In the genomic region with DNA sequence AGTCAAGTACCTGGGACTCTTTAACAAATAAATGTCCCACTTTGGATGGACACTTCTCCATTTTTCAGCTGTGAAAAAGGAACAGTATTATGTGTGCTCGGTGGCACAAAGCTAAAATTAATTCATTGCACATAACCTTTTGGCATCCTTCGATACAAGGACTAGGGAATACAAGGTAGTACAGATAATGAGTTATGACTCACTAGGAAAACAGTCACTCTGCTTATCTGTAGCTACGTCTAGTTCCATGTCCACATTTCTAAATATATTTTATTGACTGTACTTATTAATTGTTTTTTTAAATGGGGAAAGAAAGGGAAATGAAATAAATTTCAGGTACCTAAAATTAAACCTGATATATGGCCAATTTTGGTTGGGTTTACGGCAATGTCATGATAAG, we compare ENCODE assay signal across 26 cellular contexts. TPM values are rescaled to one million over a fixed set of nuclear protein-coding genes. Genes with fewer than 3 reads are reported as not detected.
A peak's percentile ranks its signal among the peaks of the same experiment; 100 is the strongest.
DNase-seq lines count a peak whose midpoint lies in the region; ATAC-seq, FAIRE-seq and TF ChIP-seq lines count a peak whose summit lies in the region.
"Had no signal": no experiment of that assay in that cellular context is flagged by ENCODE, and none has a peak within 500 bp of the region (broad histone marks: within the 10 kb centered on the region; RNA-seq: fewer than 3 reads in every experiment).

No MANE protein-coding gene starts in this region.

- peaks cover 0 to 17% of the 10 kb centered on the region in 2 experiments; a peak in 2 of 5 replicates for H3K4me1 ChIP-seq in K562 (replicated peaks in 1 of 2; ENCODE audit: control insufficient read depth in 2 of 2, insufficient read depth in 2 of 2, low read length in 2 of 2)
- H3K4me1 ChIP-seq: spleen, vagina had no signal

- H3K9me3 ChIP-seq in K562 (replicated peaks; ENCODE audit: control insufficient read depth, insufficient read depth, low read depth, low read length), result no peaks in the 10 kb centered on the region
- H3K9me3 ChIP-seq: BE2C, SJSA1, spleen, thoracic aorta, vagina had no signal

- FAIRE-seq in K562 (lab: Jason Lieb, UNC), result no peak
- FAIRE-seq: GM12878 had no signal

- ATAC-seq in K562, result peak; percentile 54; the same call in 2 of the 3 replicates
- peak; percentile 91 for ATAC-seq in left ventricle myocardium superior
- no peak for ATAC-seq in GM21528 (IDR thresholded peaks at IDR 0.05; ENCODE audit: low FRiP score, unreplicated experiment)
- ATAC-seq in GM21390 (IDR thresholded peaks at IDR 0.05; ENCODE audit: unreplicated experiment), result no peak
- ATAC-seq: GM12878, left lobe of liver, natural killer cell, Panc1, T-helper 17 cell had no signal

- intact Hi-C loops in K562 (cut with micrococcal nuclease) (loop anchor here (10.0 kb wide), 1 partner anchor 175 kb away; no protein-coding TSS in a partner anchor), left ventricle myocardium superior (cut with micrococcal nuclease) (no loop called here)

- no TSS peak for BruUV-seq in K562 (replicated peaks; lab: Mats Ljungman, UMichigan)

- no peak overlapping the region for H3K27ac ChIP-seq in K562 (ENCODE audit: extremely low read depth, low read depth, low read length)
- H3K27ac ChIP-seq: SJSA1, spleen, thoracic aorta, vagina had no signal

- no peaks in the 10 kb centered on the region for H4K20me1 ChIP-seq in K562 (replicated peaks; ENCODE audit: control insufficient read depth, insufficient read depth, low read length)

- no peaks in the 10 kb centered on the region for H3K36me3 ChIP-seq in K562 (ENCODE audit: control insufficient read depth, insufficient read depth, low read length)
- H3K36me3 ChIP-seq: BE2C, SJSA1, spleen, thoracic aorta, vagina had no signal

- H3K4me2 ChIP-seq in K562 (ENCODE audit: insufficient read depth, low read length), result peak overlapping the region; percentile 37; the same call in 1 of the 2 replicates

- no peak overlapping the region for H3K9ac ChIP-seq in K562 (ENCODE audit: insufficient read depth in 1 of 2, low read depth in 2 of 2, low read length in 2 of 2)

- 2% methylated on average over 4 of the region's 4 CpGs for WGBS in K562 (ENCODE audit: insufficient coverage, low coverage, missing lambda C conversion rate)

- TF ChIP-seq POLR2A in K562 (conservative IDR thresholded peaks at IDR 0.05), result no peak

- peaks cover 0 to 10% of the 10 kb centered on the region in 2 experiments for H3K27me3 ChIP-seq in K562 (ENCODE audit: control insufficient read depth in 2 of 2, insufficient read depth in 2 of 2, low read length in 2 of 2)
- H3K27me3 ChIP-seq: BE2C, vagina had no signal

- CTCF ChIA-PET in K562 (lab: Yijun Ruan, JAX; ENCODE audit: low intra/inter-chr PET ratio), result no interaction called here

- peak; percentile 58; the same call in 1 of the 2 replicates for TF ChIP-seq EP300 in K562 (IDR thresholded peaks at IDR 0.05; ENCODE audit: low read length)

- no peaks in the 10 kb centered on the region for H3K79me2 ChIP-seq in K562 (ENCODE audit: control insufficient read depth, insufficient read depth, low read length)

- TF ChIP-seq CTCF in LNCaP clone FGC (IDR thresholded peaks at IDR 0.05; ENCODE audit: control insufficient read depth, extremely low read depth, insufficient read depth) (no peak), K562 (IDR thresholded peaks at IDR 0.05 in 2 of 3, conservative IDR thresholded peaks at IDR 0.05 in 1 of 3; ENCODE audit: insufficient read depth in 2 of 3, low read depth in 1 of 3, low read length in 3 of 3) (no peak)

- in situ Hi-C loops in K562 (cut with MboI), result no loop called here

- no peak overlapping the region for H2AFZ ChIP-seq in K562 (ENCODE audit: low read depth, low read length)

- no peaks in the 10 kb centered on the region for H3K9me1 ChIP-seq in K562 (ENCODE audit: control insufficient read depth, insufficient read depth, low read length)

- DNase-seq in A172 (ENCODE audit: low spot score), result peak; percentile 63
- DNase-seq in LNCaP clone FGC (ENCODE audit: low read depth), result peak; percentile 67
- peak in 2 of 4 experiments; percentile 38 to 58 for DNase-seq in K562 (ENCODE audit: extremely low read depth in 1 of 4, low spot score in 3 of 4)
- no peak for DNase-seq in left ventricle myocardium superior
- DNase-seq in NCI-H2171 treated with DMSO at 0.1 percent for 48 hours (lab: John Stamatoyannopoulos, UW), result no peak
- no peak for DNase-seq in activated CD4-positive, CD25-positive, alpha-beta regulatory T cell (lab: John Stamatoyannopoulos, UW)
- DNase-seq: activated CD4-positive, alpha-beta T cell treated with anti-CD3 and anti-CD28 coated beads for 48 hours; aorta; BE2C; COR-L47; midbrain; natural killer cell; NCI-H510A; retina; spleen; stimulated activated CD4-positive, alpha-beta T cell treated with anti-CD3 and anti-CD28 coated beads, Interleukin-4, amount 100 ng/mL, for 24 hours; stimulated activated naive CD4-positive, alpha-beta T cell; T-helper 17 cell had no signal

- TF ChIP-seq RAD21 in K562 (CRISPR knock-in tag; conservative IDR thresholded peaks at IDR 0.05 in 1 of 2, IDR thresholded peaks at IDR 0.05 in 1 of 2), result no peak

- POLR2A ChIA-PET in K562 (lab: Yijun Ruan, JAX), result no interaction called here

- H3K4me3 ChIP-seq in LNCaP clone FGC (ENCODE audit: low read depth, low read length), result no peak overlapping the region
- H3K4me3 ChIP-seq in K562, result no peak overlapping the region
- H3K4me3 ChIP-seq: GM12878, SJSA1, spleen, thoracic aorta, vagina had no signal

TF ChIP-seq in K562, 482 proteins besides CTCF, POLR2A, EP300 and RAD21 (continues in another document):
- TF ChIP-seq NCOR1 (IDR thresholded peaks at IDR 0.05) (peak; percentile 47), TBL1XR1 (IDR thresholded peaks at IDR 0.05; ENCODE audit: low read length in 2 of 2) (no peak), TAL1 (IDR thresholded peaks at IDR 0.05) (peak; percentile 66), SMARCE1 (IDR thresholded peaks at IDR 0.05) (peak; percentile 92), CBX8 (IDR thresholded peaks at IDR 0.05; ENCODE audit: borderline replicate concordance, extremely low read depth, low read depth, low read length, poor library complexity, severe bottlenecking) (no peak), MCM3 (IDR thresholded peaks at IDR 0.05) (no peak), FOSL1 (tag; conservative IDR thresholded peaks at IDR 0.05) (peak; percentile 89), MIER1 (IDR thresholded peaks at IDR 0.05; ENCODE audit: low read depth) (no peak), TEAD4 (IDR thresholded peaks at IDR 0.05; ENCODE audit: low read length) (peak; percentile 78), TEAD4 (CRISPR knock-in tag; IDR thresholded peaks at IDR 0.05; ENCODE audit: borderline replicate concordance) (no peak), HDAC3 (IDR thresholded peaks at IDR 0.05; ENCODE audit: borderline replicate concordance, partially characterized antibody) (peak; percentile 23), ZEB2 (IDR thresholded peaks at IDR 0.05) (peak; percentile 77; the same call in 1 of the 2 replicates), KLF16 (IDR thresholded peaks at IDR 0.05) (peak; percentile 4; the same call in 1 of the 2 replicates), ATF7 (IDR thresholded peaks at IDR 0.05) (no peak)
- TF ChIP-seq, protein P1, sequence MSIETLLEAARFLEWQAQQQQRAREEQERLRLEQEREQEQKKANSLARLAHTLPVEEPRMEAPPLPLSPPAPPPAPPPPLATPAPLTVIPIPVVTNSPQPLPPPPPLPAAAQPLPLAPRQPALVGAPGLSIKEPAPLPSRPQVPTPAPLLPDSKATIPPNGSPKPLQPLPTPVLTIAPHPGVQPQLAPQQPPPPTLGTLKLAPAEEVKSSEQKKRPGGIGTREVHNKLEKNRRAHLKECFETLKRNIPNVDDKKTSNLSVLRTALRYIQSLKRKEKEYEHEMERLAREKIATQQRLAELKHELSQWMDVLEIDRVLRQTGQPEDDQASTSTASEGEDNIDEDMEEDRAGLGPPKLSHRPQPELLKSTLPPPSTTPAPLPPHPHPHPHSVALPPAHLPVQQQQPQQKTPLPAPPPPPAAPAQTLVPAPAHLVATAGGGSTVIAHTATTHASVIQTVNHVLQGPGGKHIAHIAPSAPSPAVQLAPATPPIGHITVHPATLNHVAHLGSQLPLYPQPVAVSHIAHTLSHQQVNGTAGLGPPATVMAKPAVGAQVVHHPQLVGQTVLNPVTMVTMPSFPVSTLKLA (conservative IDR thresholded peaks at IDR 0.05), result no peak
- TF ChIP-seq, protein P2, sequence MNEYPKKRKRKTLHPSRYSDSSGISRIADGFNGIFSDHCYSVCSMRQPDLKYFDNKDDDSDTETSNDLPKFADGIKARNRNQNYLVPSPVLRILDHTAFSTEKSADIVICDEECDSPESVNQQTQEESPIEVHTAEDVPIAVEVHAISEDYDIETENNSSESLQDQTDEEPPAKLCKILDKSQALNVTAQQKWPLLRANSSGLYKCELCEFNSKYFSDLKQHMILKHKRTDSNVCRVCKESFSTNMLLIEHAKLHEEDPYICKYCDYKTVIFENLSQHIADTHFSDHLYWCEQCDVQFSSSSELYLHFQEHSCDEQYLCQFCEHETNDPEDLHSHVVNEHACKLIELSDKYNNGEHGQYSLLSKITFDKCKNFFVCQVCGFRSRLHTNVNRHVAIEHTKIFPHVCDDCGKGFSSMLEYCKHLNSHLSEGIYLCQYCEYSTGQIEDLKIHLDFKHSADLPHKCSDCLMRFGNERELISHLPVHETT (CRISPR knock-in tag; conservative IDR thresholded peaks at IDR 0.05 in 1 of 2, IDR thresholded peaks at IDR 0.05 in 1 of 2), result no peak

RNA-seq across cellular contexts. Expression of a gene that starts 35.2 kb away (rescaled TPM):
- 11.3 and 20.7 TPM in 2 replicates for total RNA-seq in A172 (2014; rRNA removed; shearing (Covaris generic))
- total RNA-seq in K562 (2011; cell fraction: chromatin; rRNA removed; ENCODE audit: low replicate concordance), result 9.0 and 16.7 TPM in 2 replicates
- total RNA-seq in K562 (2011; cell fraction: nucleolus; rRNA removed), result 3.0 and 3.9 TPM in 2 replicates
- total RNA-seq in K562 (2011; cell fraction: nucleoplasm; rRNA removed), result 6.3 and 11.9 TPM in 2 replicates
- 2.2 and 2.9 TPM in 2 replicates for total RNA-seq in K562 (2014; rRNA removed)
- 5.6 and 5.9 TPM in 2 replicates for total RNA-seq in K562 (2014; rRNA removed; fragmentation: Illumina TruSeq; extraction: Trizol)
- total RNA-seq in K562 (2015; rRNA removed; fragmentation: Illumina TruSeq; extraction: Trizol), result 6.4 and 7.2 TPM in 2 replicates
- 6.0 and 6.7 TPM in 2 replicates for total RNA-seq in K562 (2021)
- polyA plus RNA-seq in K562 (2011; rRNA removed), result 6.1 and 8.1 TPM in 2 replicates
- 2.1 and 3.3 TPM in 2 replicates for polyA plus RNA-seq in K562 (2011; cell fraction: cytosol; rRNA removed)
- 7.4 and 10.2 TPM in 2 replicates for polyA plus RNA-seq in K562 (2011; cell fraction: nucleus; rRNA removed)
- polyA plus RNA-seq in K562 (2012), result 5.0 and 5.8 TPM in 2 replicates
- 4.8 and 4.9 TPM in 2 replicates for polyA plus RNA-seq in K562 (2014; fragmentation: Illumina TruSeq; extraction: Trizol)
- polyA plus RNA-seq in K562 (2014; fragmentation: Nextera tagmentation; extraction: Ambion mirVana), result 1 to 10 TPM in 1 of 2 experiments, under 1 TPM in 1; 0.92 to 1.6 TPM
- polyA plus RNA-seq in K562 (2014; rRNA removed), result 3.2 and 3.7 TPM in 2 replicates
- 17.3 and 20.0 TPM in 2 replicates for polyA minus RNA-seq in K562 (2011; rRNA and poly(A)+ RNA removed)
- polyA minus RNA-seq in K562 (2011; cell fraction: cytosol; rRNA and poly(A)+ RNA removed), result 2.3 and 6.4 TPM in 2 replicates
- 7.8 and 13.4 TPM in 2 replicates for polyA minus RNA-seq in K562 (2011; cell fraction: nucleus; rRNA and poly(A)+ RNA removed)
- 28.6 TPM for total RNA-seq in left ventricle myocardium superior

Comparison
In these comparisons a context has a peak if more than half of its experiments do, and no peak if none do; other contexts are left out.
1. DNase-seq: peak in A172 (single experiment) and LNCaP clone FGC (single experiment); none in left ventricle myocardium superior (single experiment), NCI-H2171 treated with DMSO at 0.1 percent for 48 hours (single experiment) and activated CD4-positive, CD25-positive, alpha-beta regulatory T cell (0 of 4).
2. ATAC-seq: peak in K562 (single experiment) and left ventricle myocardium superior (single experiment); none in GM21528 (single experiment) and GM21390 (single experiment).